In genomic region chr2:39377226-39377939, GRCh38 we compare ENCODE assay signal across 1 cellular context.
TF ChIP-seq lines count a peak whose summit lies in the region.

No MANE protein-coding gene starts in this region.

TF ChIP-seq in GM12878, 131 proteins besides CTCF, POLR2A, EP300 and RAD21 (continued from another document and continues in another):
- TF ChIP-seq IRF4 (IDR thresholded peaks at IDR 0.05; ENCODE audit: low read depth, low read length), result peak; percentile 75; the same call in 1 of the 2 replicates
- TF ChIP-seq RUNX3 (IDR thresholded peaks at IDR 0.05; ENCODE audit: low read length), result peak; percentile 78
- peak; percentile 46; the same call in 1 of the 2 replicates for TF ChIP-seq GATAD2B (conservative IDR thresholded peaks at IDR 0.05; ENCODE audit: low read depth)
- no peak for TF ChIP-seq EGR1 (IDR thresholded peaks at IDR 0.05; ENCODE audit: borderline replicate concordance in 1 of 2, low read depth in 2 of 2, low read length in 2 of 2)
- TF ChIP-seq IKZF1 (conservative IDR thresholded peaks at IDR 0.05), result peak; percentile 85
- TF ChIP-seq POU2F2 (IDR thresholded peaks at IDR 0.05; ENCODE audit: borderline replicate concordance, low read depth, low read length), result peak; percentile 31; the same call in 1 of the 3 replicates
- no peak for TF ChIP-seq E2F8 (IDR thresholded peaks at IDR 0.05; ENCODE audit: low read depth, partially characterized antibody)
- TF ChIP-seq NR2F1 (conservative IDR thresholded peaks at IDR 0.05), result no peak
- TF ChIP-seq STAT1 (conservative IDR thresholded peaks at IDR 0.05), result no peak
- no peak for TF ChIP-seq WRNIP1 (IDR thresholded peaks at IDR 0.05; ENCODE audit: borderline replicate concordance, low read depth, low read length)
- no peak for TF ChIP-seq E4F1 (IDR thresholded peaks at IDR 0.05; ENCODE audit: borderline replicate concordance, partially characterized antibody)
- TF ChIP-seq ZNF687 (IDR thresholded peaks at IDR 0.05), result no peak
- no peak for TF ChIP-seq BCLAF1 (IDR thresholded peaks at IDR 0.05)
- 0 out of 2 replicates have a peak, but pooled peaks have one; percentile 61 for TF ChIP-seq MEF2A (IDR thresholded peaks at IDR 0.05; ENCODE audit: insufficient read depth, low read depth, low read length)
- peak in 1 of 2 experiments; percentile 38; a peak in 1 of 4 replicates for TF ChIP-seq BHLHE40 (IDR thresholded peaks at IDR 0.05; ENCODE audit: borderline replicate concordance in 1 of 2, low read depth in 2 of 2, low read length in 1 of 2)
- peak; percentile 95 for TF ChIP-seq IKZF2 (IDR thresholded peaks at IDR 0.05)
- TF ChIP-seq SUPT20H (IDR thresholded peaks at IDR 0.05; ENCODE audit: borderline replicate concordance, control insufficient read depth, low read depth, low read length), result no peak
- TF ChIP-seq MTA2 (IDR thresholded peaks at IDR 0.05; ENCODE audit: low read depth), result peak; percentile 95
- peak; percentile 48 for TF ChIP-seq MEF2B (IDR thresholded peaks at IDR 0.05; ENCODE audit: partially characterized antibody, poor library complexity, severe bottlenecking)
- peak; percentile 81 for TF ChIP-seq CHD2 (IDR thresholded peaks at IDR 0.05; ENCODE audit: borderline replicate concordance, low read depth, low read length)
- TF ChIP-seq BACH1 (IDR thresholded peaks at IDR 0.05; ENCODE audit: borderline replicate concordance), result peak; percentile 79; the same call in 1 of the 2 replicates
- TF ChIP-seq BCL11A (IDR thresholded peaks at IDR 0.05; ENCODE audit: low read depth, low read length), result peak; percentile 74
- TF ChIP-seq SPI1 (IDR thresholded peaks at IDR 0.05; ENCODE audit: borderline replicate concordance, insufficient read depth, low read depth, low read length), result peak; percentile 97
- TF ChIP-seq CEBPB (IDR thresholded peaks at IDR 0.05; ENCODE audit: borderline replicate concordance in 1 of 2, low read depth in 2 of 2, low read length in 2 of 2), result no peak
- TF ChIP-seq ZNF592 (IDR thresholded peaks at IDR 0.05), result 0 out of 2 replicates have a peak, but pooled peaks have one; percentile 22
- TF ChIP-seq EED (IDR thresholded peaks at IDR 0.05; ENCODE audit: low read depth), result no peak
- TF ChIP-seq RELB (IDR thresholded peaks at IDR 0.05; ENCODE audit: low read depth), result peak; percentile 93
- TF ChIP-seq POLR2AphosphoS5 (IDR thresholded peaks at IDR 0.05; ENCODE audit: low read length), result no peak
- peak; percentile 84; the same call in 1 of the 2 replicates for TF ChIP-seq SMARCA5 (IDR thresholded peaks at IDR 0.05)
- peak; percentile 93 for TF ChIP-seq ATF7 (IDR thresholded peaks at IDR 0.05; ENCODE audit: low read depth)
- TF ChIP-seq PAX5 (IDR thresholded peaks at IDR 0.05; ENCODE audit: borderline replicate concordance, low read depth, low read length), result peak; percentile 73
- TF ChIP-seq CBX5 (IDR thresholded peaks at IDR 0.05; ENCODE audit: low read depth), result 0 out of 2 replicates have a peak, but pooled peaks have one; percentile 27
- TF ChIP-seq RBBP5 (conservative IDR thresholded peaks at IDR 0.05), result no peak
- peak; percentile 80 for TF ChIP-seq ATF2 (IDR thresholded peaks at IDR 0.05; ENCODE audit: low read length)
- TF ChIP-seq MAX (IDR thresholded peaks at IDR 0.05; ENCODE audit: low read depth, low read length), result no peak
- TF ChIP-seq ZNF24 (IDR thresholded peaks at IDR 0.05), result peak; percentile 78; the same call in 1 of the 2 replicates
- peak; percentile 60; the same call in 1 of the 2 replicates for TF ChIP-seq NFIC (IDR thresholded peaks at IDR 0.05; ENCODE audit: low read depth, low read length)
- peak; percentile 21 for TF ChIP-seq SP1 (IDR thresholded peaks at IDR 0.05; ENCODE audit: low read depth, low read length)
- peak; percentile 58; the same call in 1 of the 2 replicates for TF ChIP-seq BMI1 (IDR thresholded peaks at IDR 0.05; ENCODE audit: borderline replicate concordance)
